Comparison of ENCODE assay signal across 19 cellular contexts in genomic region chr1:100581096-100581705, GRCh38. TPM values are rescaled to one million over a fixed set of nuclear protein-coding genes. Genes with fewer than 3 reads are reported as not detected.
DNase-seq lines count a peak whose midpoint lies in the region; ATAC-seq and TF ChIP-seq lines count a peak whose summit lies in the region.
"Had no signal": no experiment of that assay in that cellular context is flagged by ENCODE, and none has a peak within 500 bp of the region (broad histone marks: within the 10 kb centered on the region; RNA-seq: fewer than 3 reads in every experiment).

No MANE protein-coding gene starts in this region.

- no peaks in the 10 kb centered on the region for H3K27me3 Mint-ChIP-seq in activated CD8-positive, alpha-beta T cell treated with anti-CD3 and anti-CD28 coated beads for 36 hours

- no peaks in the 10 kb centered on the region for H3K36me3 Mint-ChIP-seq in activated CD8-positive, alpha-beta T cell treated with anti-CD3 and anti-CD28 coated beads for 36 hours (ENCODE audit: low read depth)
- H3K36me3 Mint-ChIP-seq: naive thymus-derived CD8-positive, alpha-beta T cell had no signal

- 24 to 43% methylated on average over 1 of the region's 1 CpG for WGBS in sigmoid colon, 2 donors

- no peak for TF ChIP-seq EP300 in sigmoid colon (IDR thresholded peaks at IDR 0.05)

- POLR2A ChIA-PET in activated CD8-positive, alpha-beta T cell treated with anti-CD3 and anti-CD28 coated beads for 36 hours (lab: Charles Lee): no interaction called here

- no peak for TF ChIP-seq POLR2A in sigmoid colon (IDR thresholded peaks at IDR 0.05)

- no peak overlapping the region for H3K4me3 ChIP-seq in sigmoid colon
- H3K4me3 ChIP-seq: HAP-1, K562 had no signal

- no peaks in the 10 kb centered on the region for H3K9me3 Mint-ChIP-seq in activated CD8-positive, alpha-beta T cell treated with anti-CD3 and anti-CD28 coated beads for 36 hours
- H3K9me3 Mint-ChIP-seq: naive thymus-derived CD8-positive, alpha-beta T cell had no signal

- H3K27ac Mint-ChIP-seq in activated CD8-positive, alpha-beta T cell treated with anti-CD3 and anti-CD28 coated beads for 36 hours: no peak overlapping the region

- H3K36me3 ChIP-seq in sigmoid colon: no peaks in the 10 kb centered on the region
- H3K36me3 ChIP-seq: HAP-1 had no signal

- CTCF ChIA-PET in activated CD8-positive, alpha-beta T cell treated with anti-CD3 and anti-CD28 coated beads for 36 hours (lab: Charles Lee): interaction anchor here (1.2 to 1.4 kb wide), 2 partner anchors 9 to 117 kb away, joined by 3 read pairs; no protein-coding TSS in a partner anchor

- H3K9me3 ChIP-seq in sigmoid colon: no peaks in the 10 kb centered on the region
- H3K9me3 ChIP-seq: HAP-1 had no signal

- intact Hi-C loops in activated CD8-positive, alpha-beta T cell treated with anti-CD3 and anti-CD28 coated beads for 36 hours (cut with micrococcal nuclease): no loop called here
- intact Hi-C loops in sigmoid colon (cut with DNase I): no loop called here

- no peaks in the 10 kb centered on the region for H3K4me1 ChIP-seq in sigmoid colon
- H3K4me1 ChIP-seq: HAP-1 had no signal

- no peaks in the 10 kb centered on the region for H3K27me3 ChIP-seq in sigmoid colon

- TF ChIP-seq CTCF in activated CD8-positive, alpha-beta T cell treated with anti-CD3 and anti-CD28 coated beads for 36 hours (IDR thresholded peaks at IDR 0.05): no peak
- no peak for TF ChIP-seq CTCF in sigmoid colon (IDR thresholded peaks at IDR 0.05)

- no peak overlapping the region for H3K27ac ChIP-seq in sigmoid colon

- peaks cover 8% of the 10 kb centered on the region for H3K4me1 Mint-ChIP-seq in activated CD8-positive, alpha-beta T cell treated with anti-CD3 and anti-CD28 coated beads for 36 hours (ENCODE audit: low read depth)

- ATAC-seq in HG03175 (IDR thresholded peaks at IDR 0.05; ENCODE audit: unreplicated experiment): peak; percentile 47
- ATAC-seq in activated CD8-positive, alpha-beta T cell treated with anti-CD3 and anti-CD28 coated beads for 36 hours: peak; percentile 67
- no peak for ATAC-seq in HG03045 (IDR thresholded peaks at IDR 0.05; ENCODE audit: unreplicated experiment)
- ATAC-seq: K562 had no signal

- no peak overlapping the region for H3K4me3 Mint-ChIP-seq in activated CD8-positive, alpha-beta T cell treated with anti-CD3 and anti-CD28 coated beads for 36 hours
- H3K4me3 Mint-ChIP-seq: naive thymus-derived CD8-positive, alpha-beta T cell had no signal

- DNase-seq in stimulated activated CD4-positive, alpha-beta T cell treated with anti-CD3 and anti-CD28 coated beads, Interleukin-4, amount 100 ng/mL, for 24 hours: peak; percentile 10
- no peak for DNase-seq in stimulated activated CD4-positive, alpha-beta T cell treated with anti-CD3 and anti-CD28 coated beads, Interleukin-12 subunit alpha, Interleukin-12 subunit beta, amount 100 ng/mL, for 4 hours
- peak; percentile 8 for DNase-seq in activated CD8-positive, alpha-beta T cell treated with anti-CD3 and anti-CD28 coated beads for 36 hours
- DNase-seq in stromal cell of bone marrow (ENCODE audit: low read depth) (peak; percentile 40), cerebellar nuclear complex (lab: John Stamatoyannopoulos, UW) (no peak), sigmoid colon (no peak)
- DNase-seq: amniotic stem cell; cortex of kidney; DMS53; naive thymus-derived CD8-positive, alpha-beta T cell; NCI-H526; stimulated activated naive CD4-positive, alpha-beta T cell; T1000 had no signal

RNA-seq across cellular contexts. Expression of gene GPR88, which starts 43.3 kb away (rescaled TPM):
- total RNA-seq in activated CD8-positive, alpha-beta T cell treated with anti-CD3 and anti-CD28 coated beads for 36 hours: under 1 TPM; 0.07 to 0.09 TPM
- 1 to 10 TPM in 3 of 4 donors, under 1 TPM in 1; 0.83 to 5.7 (median 3.3) TPM for total RNA-seq in sigmoid colon
- under 1 TPM in 1 of 3 donors, not detected in 2; 0.20 TPM for polyA plus RNA-seq in sigmoid colon
- total RNA-seq: fibroblast of lung, K562 had no signal
- polyA plus RNA-seq: BJ; fibroblast of lung; K562; naive thymus-derived CD8-positive, alpha-beta T cell had no signal

Comparison
In these comparisons a context has a peak if more than half of its experiments do, and no peak if none do; other contexts are left out.
1. DNase-seq: peak in stimulated activated CD4-positive, alpha-beta T cell treated with anti-CD3 and anti-CD28 coated beads, Interleukin-4, amount 100 ng/mL, for 24 hours (single experiment), activated CD8-positive, alpha-beta T cell treated with anti-CD3 and anti-CD28 coated beads for 36 hours (single experiment) and stromal cell of bone marrow (single experiment); none in stimulated activated CD4-positive, alpha-beta T cell treated with anti-CD3 and anti-CD28 coated beads, Interleukin-12 subunit alpha, Interleukin-12 subunit beta, amount 100 ng/mL, for 4 hours (single experiment), cerebellar nuclear complex (0 of 2) and sigmoid colon (single experiment).